10 cellular contexts compared by ENCODE assay signal in genomic region chr7:47792521-47793121, GRCh38.
A peak's percentile ranks its signal among the peaks of the same experiment; 100 is the strongest.
DNase-seq lines count a peak whose midpoint lies in the region; ATAC-seq and TF ChIP-seq lines count a peak whose summit lies in the region.
"Had no signal": no experiment of that assay in that cellular context is flagged by ENCODE, and none has a peak within 500 bp of the region (broad histone marks: within the 10 kb centered on the region; RNA-seq: fewer than 3 reads in every experiment).

No MANE protein-coding gene starts in this region.

- no peak overlapping the region for H3K4me3 Mint-ChIP-seq in chondrocyte (ENCODE audit: unreplicated experiment)
- no peak overlapping the region for H3K4me3 Mint-ChIP-seq in activated CD8-positive, alpha-beta T cell treated with anti-CD3 and anti-CD28 coated beads for 36 hours
- H3K4me3 Mint-ChIP-seq: activated B cell treated with CpG ODN at 0.5 μM for 24 hours had no signal

- TF ChIP-seq CTCF in GM10266 (IDR thresholded peaks at IDR 0.05; ENCODE audit: control insufficient read depth, insufficient read depth, low read depth, missing control alignments) (peak; percentile 24), chondrocyte (IDR thresholded peaks at IDR 0.05) (peak; percentile 76)
- TF ChIP-seq CTCF in activated CD8-positive, alpha-beta T cell treated with anti-CD3 and anti-CD28 coated beads for 36 hours (IDR thresholded peaks at IDR 0.05) = no peak

- no peak overlapping the region for H3K27ac Mint-ChIP-seq in chondrocyte (ENCODE audit: unreplicated experiment)
- no peak overlapping the region for H3K27ac Mint-ChIP-seq in activated CD8-positive, alpha-beta T cell treated with anti-CD3 and anti-CD28 coated beads for 36 hours
- H3K27ac Mint-ChIP-seq: activated B cell treated with CpG ODN at 0.5 μM for 24 hours had no signal

- no peak for DNase-seq in GM10266 (ENCODE audit: extremely low spot score)
- DNase-seq in NCI-H69 (lab: John Stamatoyannopoulos, UW) = peak; percentile 64
- no peak for DNase-seq in chondrocyte (ENCODE audit: low spot score)
- peak; percentile 15 for DNase-seq in medulla oblongata (ENCODE audit: extremely low spot score)
- DNase-seq in activated CD8-positive, alpha-beta memory T cell treated with anti-CD3 and anti-CD28 coated beads for 24 hours = no peak
- DNase-seq in mucosa of gallbladder (ENCODE audit: low spot score) = no peak
- no peak for DNase-seq in activated CD8-positive, alpha-beta T cell treated with anti-CD3 and anti-CD28 coated beads for 36 hours
- DNase-seq: activated B cell treated with CpG ODN at 0.5 μM for 24 hours, retina had no signal

- CTCF ChIA-PET in activated CD8-positive, alpha-beta T cell treated with anti-CD3 and anti-CD28 coated beads for 36 hours (lab: Charles Lee) = no interaction called here

- intact Hi-C loops in activated CD8-positive, alpha-beta T cell treated with anti-CD3 and anti-CD28 coated beads for 36 hours (cut with micrococcal nuclease) = no loop called here

- H3K4me1 Mint-ChIP-seq in chondrocyte (ENCODE audit: low read depth) = peaks cover 67% of the 10 kb centered on the region
- H3K4me1 Mint-ChIP-seq in activated CD8-positive, alpha-beta T cell treated with anti-CD3 and anti-CD28 coated beads for 36 hours (ENCODE audit: low read depth) = no peaks in the 10 kb centered on the region
- H3K4me1 Mint-ChIP-seq: activated B cell treated with CpG ODN at 0.5 μM for 24 hours had no signal

- no peak for ATAC-seq in HG02798 (IDR thresholded peaks at IDR 0.05; ENCODE audit: poor library complexity, unreplicated experiment)
- no peak for ATAC-seq in activated CD8-positive, alpha-beta T cell treated with anti-CD3 and anti-CD28 coated beads for 36 hours

- no peaks in the 10 kb centered on the region for H3K27me3 Mint-ChIP-seq in chondrocyte (ENCODE audit: low read depth)
- peaks cover 1% of the 10 kb centered on the region for H3K27me3 Mint-ChIP-seq in activated CD8-positive, alpha-beta T cell treated with anti-CD3 and anti-CD28 coated beads for 36 hours
- H3K27me3 Mint-ChIP-seq: activated B cell treated with CpG ODN at 0.5 μM for 24 hours had no signal

- no peaks in the 10 kb centered on the region for H3K36me3 Mint-ChIP-seq in chondrocyte (ENCODE audit: low read depth)
- H3K36me3 Mint-ChIP-seq in activated CD8-positive, alpha-beta T cell treated with anti-CD3 and anti-CD28 coated beads for 36 hours (ENCODE audit: low read depth) = no peaks in the 10 kb centered on the region

- peaks cover 10% of the 10 kb centered on the region for H3K9me3 Mint-ChIP-seq in chondrocyte (ENCODE audit: low read depth)
- H3K9me3 Mint-ChIP-seq in activated CD8-positive, alpha-beta T cell treated with anti-CD3 and anti-CD28 coated beads for 36 hours = no peaks in the 10 kb centered on the region
- H3K9me3 Mint-ChIP-seq: activated B cell treated with CpG ODN at 0.5 μM for 24 hours had no signal

- POLR2A ChIA-PET in activated CD8-positive, alpha-beta T cell treated with anti-CD3 and anti-CD28 coated beads for 36 hours (lab: Charles Lee) = no interaction called here

Comparison
In these comparisons a context has a peak if more than half of its experiments do, and no peak if none do; other contexts are left out.
1. DNase-seq: peak in NCI-H69 (single experiment) and medulla oblongata (single experiment); none in GM10266 (single experiment), chondrocyte (single experiment), activated CD8-positive, alpha-beta memory T cell treated with anti-CD3 and anti-CD28 coated beads for 24 hours (single experiment), mucosa of gallbladder (single experiment) and activated CD8-positive, alpha-beta T cell treated with anti-CD3 and anti-CD28 coated beads for 36 hours (single experiment).